ENCODE assay signal across 15 cellular contexts in genomic region chr14:25350071-25350470, GRCh38.
DNase-seq lines count a peak whose midpoint lies in the region; TF ChIP-seq lines count a peak whose summit lies in the region.
"Had no signal": no experiment of that assay in that cellular context is flagged by ENCODE, and none has a peak within 500 bp of the region (broad histone marks: within the 10 kb centered on the region; RNA-seq: fewer than 3 reads in every experiment).

No MANE protein-coding gene starts in this region.

- no peaks in the 10 kb centered on the region for H3K9me3 ChIP-seq in GM23248 (ENCODE audit: low read depth)
- H3K9me3 ChIP-seq in adrenal gland (replicated peaks in 1 of 3) = no peaks in the 10 kb centered on the region
- H3K9me3 ChIP-seq in mesenchymal stem cell (ENCODE audit: control insufficient read depth, low read length) = peaks cover 9% of the 10 kb centered on the region
- H3K9me3 ChIP-seq in testis = no peaks in the 10 kb centered on the region
- H3K9me3 ChIP-seq: BLaER1, HAP-1 had no signal

- no peak overlapping the region for H3K18ac ChIP-seq in mesenchymal stem cell (ENCODE audit: low read depth in 1 of 2, low read length in 2 of 2)

- no peak overlapping the region for H2AK5ac ChIP-seq in mesenchymal stem cell (ENCODE audit: low read length, severe bottlenecking)

- in situ Hi-C loops in GM23248 (cut with MboI) = no loop called here

- H3K4me2 ChIP-seq in GM23248 (ENCODE audit: unreplicated experiment) (no peak overlapping the region), mesenchymal stem cell (ENCODE audit: low read length, poor library complexity, severe bottlenecking) (no peak overlapping the region)
- H3K4me2 ChIP-seq: BLaER1 had no signal

- no peak overlapping the region for H4K8ac ChIP-seq in mesenchymal stem cell (ENCODE audit: low read length)

- no peak overlapping the region for H3K4ac ChIP-seq in mesenchymal stem cell (ENCODE audit: low read depth in 1 of 2, low read length in 2 of 2)

- 0 out of 2 replicates have a peak overlapping the region, but pooled peaks have one; percentile 27 for H3K27ac ChIP-seq in GM23248
- peak overlapping the region in 1 of 5 donors; percentile 72 for H3K27ac ChIP-seq in adrenal gland
- no peak overlapping the region for H3K27ac ChIP-seq in mesenchymal stem cell (ENCODE audit: low read length, poor library complexity, severe bottlenecking)
- H3K27ac ChIP-seq in testis = peak overlapping the region; percentile 2 to 74
- H3K27ac ChIP-seq: BLaER1 had no signal

- WGBS in GM23248 (ENCODE audit: low coverage in 1 of 2, low lambda C conversion rate in 2 of 2, missing lambda C conversion rate in 2 of 2), 2 experiments = 27 to 29% methylated on average over 3 of the region's 3 CpGs
- 39 to 75% (median 59%) methylated on average over 3 of the region's 3 CpGs for WGBS in adrenal gland, 4 donors
- WGBS in mesenchymal stem cell = 71% methylated on average over 3 of the region's 3 CpGs
- 33 to 39% methylated on average over 3 of the region's 3 CpGs for WGBS in testis, 2 donors

- TF ChIP-seq POLR2A in adrenal gland (IDR thresholded peaks at IDR 0.05) (no peak), testis (IDR thresholded peaks at IDR 0.05) (no peak)

- no peak overlapping the region for H2BK120ac ChIP-seq in mesenchymal stem cell (ENCODE audit: low read depth, low read length)

- no peaks in the 10 kb centered on the region for H3F3A ChIP-seq in GM23248 (ENCODE audit: insufficient read depth)

- H4K20me1 ChIP-seq in GM23248 (ENCODE audit: insufficient read depth) = no peaks in the 10 kb centered on the region
- H4K20me1 ChIP-seq: BLaER1 had no signal

- no peak overlapping the region for H3K9ac ChIP-seq in GM23248
- peak overlapping the region; percentile 90 for H3K9ac ChIP-seq in mesenchymal stem cell (ENCODE audit: low read length)
- H3K9ac ChIP-seq: BLaER1 had no signal

- H3K36me3 ChIP-seq in GM23248 (ENCODE audit: low read depth) (no peaks in the 10 kb centered on the region), adrenal gland (replicated peaks in 1 of 2) (no peaks in the 10 kb centered on the region), mesenchymal stem cell (ENCODE audit: control insufficient read depth in 1 of 2, insufficient read depth in 2 of 2, low read depth in 1 of 2, low read length in 2 of 2) (no peaks in the 10 kb centered on the region), testis (ENCODE audit: low read depth, missing control alignments) (no peaks in the 10 kb centered on the region)
- H3K36me3 ChIP-seq: BLaER1, HAP-1 had no signal

- no peak overlapping the region for H2BK5ac ChIP-seq in mesenchymal stem cell (ENCODE audit: low read depth, low read length, poor library complexity, severe bottlenecking)

- intact Hi-C loops in adrenal gland (cut with DNase I) (no loop called here), testis (cut with DNase I; ENCODE audit: low total_unique reads) (no loop called here)

- TF ChIP-seq CTCF in adrenal gland (IDR thresholded peaks at IDR 0.05) (no peak), testis (IDR thresholded peaks at IDR 0.05) (no peak)

- H3K79me2 ChIP-seq in GM23248 (ENCODE audit: insufficient read depth) = no peaks in the 10 kb centered on the region

- H3K4me1 ChIP-seq in GM23248 (ENCODE audit: insufficient read depth) (peaks cover 2% of the 10 kb centered on the region; the same call in 1 of the 2 replicates), adrenal gland (replicated peaks in 1 of 2) (no peaks in the 10 kb centered on the region), mesenchymal stem cell (ENCODE audit: control insufficient read depth, insufficient read depth, low read depth, low read length) (no peaks in the 10 kb centered on the region), testis (peaks cover 11% of the 10 kb centered on the region)
- H3K4me1 ChIP-seq: BLaER1, HAP-1 had no signal

- no peak overlapping the region for H2BK12ac ChIP-seq in mesenchymal stem cell (ENCODE audit: low read length in 2 of 2)

- H3K4me3 ChIP-seq in GM23248 (no peak overlapping the region), adrenal gland (no peak overlapping the region), mesenchymal stem cell (ENCODE audit: insufficient read depth in 1 of 2, low read depth in 1 of 2, low read length in 2 of 2) (no peak overlapping the region), testis (no peak overlapping the region)
- H3K4me3 ChIP-seq: BLaER1, GM12878, HAP-1 had no signal

- no peak overlapping the region for H2BK15ac ChIP-seq in mesenchymal stem cell (ENCODE audit: low read depth, poor library complexity, severe bottlenecking)

- DNase-seq in GM23248 (peak; percentile 13), adrenal gland (peak in 6 of 7 donors; percentile 20 to 77 (median 38)), mesenchymal stem cell (no peak), testis (peak; percentile 85), NCI-H2171 treated with DMSO at 0.1 percent for 48 hours (lab: John Stamatoyannopoulos, UW) (no peak), NCI-H1092 (lab: John Stamatoyannopoulos, UW) (no peak)
- DNase-seq in activated CD4-positive, alpha-beta T cell treated with anti-CD3 and anti-CD28 coated beads, Interleukin-2, amount 50 U/mL, for 4 hours = no peak
- DNase-seq: 8988T; CD4-positive, alpha-beta memory T cell; DMS153; DND-41; EL had no signal

- no peak overlapping the region for H3K23ac ChIP-seq in mesenchymal stem cell (ENCODE audit: low read length in 2 of 2)

- no peaks in the 10 kb centered on the region for H3K27me3 ChIP-seq in GM23248 (replicated peaks; ENCODE audit: insufficient read depth)
- no peaks in the 10 kb centered on the region for H3K27me3 ChIP-seq in adrenal gland
- no peaks in the 10 kb centered on the region for H3K27me3 ChIP-seq in mesenchymal stem cell (ENCODE audit: control insufficient read depth in 1 of 2, insufficient read depth in 1 of 2, low read length in 2 of 2)
- H3K27me3 ChIP-seq in testis = no peaks in the 10 kb centered on the region
- H3K27me3 ChIP-seq: BLaER1 had no signal

- H3K79me1 ChIP-seq in mesenchymal stem cell (replicated peaks; ENCODE audit: low read length, poor library complexity, severe bottlenecking) = no peaks in the 10 kb centered on the region

- no peak overlapping the region for H4K91ac ChIP-seq in mesenchymal stem cell (ENCODE audit: low read length)

- H3K14ac ChIP-seq in mesenchymal stem cell (ENCODE audit: low read length in 2 of 2) = no peak overlapping the region

- no peaks in the 10 kb centered on the region for H3K9me2 ChIP-seq in GM23248 (ENCODE audit: insufficient read depth)

- H2AFZ ChIP-seq in GM23248 (no peak overlapping the region), mesenchymal stem cell (ENCODE audit: low read depth, low read length) (no peak overlapping the region)

Comparison
In these comparisons a context has a peak if more than half of its experiments do, and no peak if none do; other contexts are left out.
1. DNase-seq: peak in GM23248 (single experiment), adrenal gland (6 of 7) and testis (single experiment); none in mesenchymal stem cell (single experiment), activated CD4-positive, alpha-beta T cell treated with anti-CD3 and anti-CD28 coated beads, Interleukin-2, amount 50 U/mL, for 4 hours (0 of 2), NCI-H2171 treated with DMSO at 0.1 percent for 48 hours (single experiment) and NCI-H1092 (single experiment).